ENCODE assay signal across 1 cellular context in genomic region chr16:11988258-11988978, GRCh38.
TF ChIP-seq lines count a peak whose summit lies in the region.

No MANE protein-coding gene starts in this region.

TF ChIP-seq in HepG2, 621 proteins besides CTCF, POLR2A, EP300 and RAD21:
- TF ChIP-seq RERE (CRISPR knock-in tag; IDR thresholded peaks at IDR 0.05; ENCODE audit: low read depth) = no peak
- no peak for TF ChIP-seq ZNF703 (CRISPR knock-in tag; IDR thresholded peaks at IDR 0.05; ENCODE audit: borderline replicate concordance)
- TF ChIP-seq ZNF460 (CRISPR knock-in tag; IDR thresholded peaks at IDR 0.05; ENCODE audit: borderline replicate concordance) = peak; percentile 65
- TF ChIP-seq NFE2L2 (IDR thresholded peaks at IDR 0.05; ENCODE audit: low read length) = peak; percentile 44; the same call in 1 of the 2 replicates
- peak; percentile 43; the same call in 1 of the 2 replicates for TF ChIP-seq ZBTB40 (IDR thresholded peaks at IDR 0.05)
- TF ChIP-seq ZBTB40 (CRISPR knock-in tag; IDR thresholded peaks at IDR 0.05) = peak; percentile 87
TF ChIP-seq in HepG2: peak in this region for 3.
